Comparison of ENCODE assay signal across 18 cellular contexts in genomic region chrX:45322820-45323219, GRCh38.
A peak's percentile ranks its signal among the peaks of the same experiment; 100 is the strongest.
DNase-seq lines count a peak whose midpoint lies in the region; ATAC-seq and TF ChIP-seq lines count a peak whose summit lies in the region.
"Had no signal": no experiment of that assay in that cellular context is flagged by ENCODE, and none has a peak within 500 bp of the region (broad histone marks: within the 10 kb centered on the region; RNA-seq: fewer than 3 reads in every experiment).

No MANE protein-coding gene starts in this region.

- TF ChIP-seq CTCF in Panc1 (IDR thresholded peaks at IDR 0.05) (no peak), nephron (IDR thresholded peaks at IDR 0.05; ENCODE audit: unreplicated experiment in 3 of 3) (no peak), Calu3 (IDR thresholded peaks at IDR 0.05; ENCODE audit: unreplicated experiment) (no peak), omental fat pad (IDR thresholded peaks at IDR 0.05) (no peak)

- H3K9me3 Mint-ChIP-seq in nephron (peaks cover 7% of the 10 kb centered on the region), Calu3 (ENCODE audit: low read depth, unreplicated experiment) (no peaks in the 10 kb centered on the region)
- H3K9me3 Mint-ChIP-seq: activated CD4-positive, alpha-beta memory T cell treated with anti-CD3 and anti-CD28 coated beads, Interleukin-2, amount 10 ng/mL, durations not matched to agents 7 days and 5 days; activated T-helper 17 cell treated with anti-CD3 and anti-CD28 coated beads, Interleukin-2, amount 50 U/mL, for 72 hours; CD4-positive, alpha-beta T cell had no signal

- peak; percentile 3 for DNase-seq in GM03348 (ENCODE audit: low spot score)
- DNase-seq in Panc1 (ENCODE audit: low read depth, low spot score): peak; percentile 27
- DNase-seq in epithelial cell of prostate (ENCODE audit: low read depth, low spot score): no peak
- DNase-seq in Calu3: no peak
- DNase-seq in effector CD8-positive, alpha-beta T cell (lab: John Stamatoyannopoulos, UW): no peak
- DNase-seq in omental fat pad (ENCODE audit: low spot score): no peak
- DNase-seq in HEK293T (ENCODE audit: extremely low spot score): no peak
- DNase-seq: activated CD4-positive, alpha-beta memory T cell treated with anti-CD3 and anti-CD28 coated beads, Interleukin-2, amount 10 ng/mL, durations not matched to agents 7 days and 5 days; CD4-positive, alpha-beta T cell; right lobe of liver had no signal

- no peaks in the 10 kb centered on the region for H3K4me1 ChIP-seq in Panc1 (ENCODE audit: control insufficient read depth, insufficient read depth, low read length)
- H3K4me1 ChIP-seq: right lobe of liver, SJSA1, vagina had no signal

- no peaks in the 10 kb centered on the region for H3K27me3 ChIP-seq in Panc1 (ENCODE audit: control insufficient read depth, insufficient read depth, low read length)
- H3K27me3 ChIP-seq: hepatocyte, right lobe of liver, SJSA1, vagina had no signal

- no peaks in the 10 kb centered on the region for H3K36me3 ChIP-seq in Panc1 (ENCODE audit: control insufficient read depth, insufficient read depth, low read length)
- H3K36me3 ChIP-seq: right lobe of liver, SJSA1, vagina had no signal

- no peak overlapping the region for H3K4me3 ChIP-seq in Panc1 (ENCODE audit: low read depth in 2 of 2, low read length in 2 of 2)
- H3K4me3 ChIP-seq: hepatocyte, lung, right lobe of liver, SJSA1, vagina had no signal

- POLR2A ChIA-PET in Panc1 (lab: Charles Lee): interaction anchor here (0.6 kb wide), 1 partner anchor 447 kb away, joined by 6 read pairs; no protein-coding TSS in a partner anchor
- POLR2A ChIA-PET in HEK293T (lab: Yijun Ruan, JAX): no interaction called here

- no peaks in the 10 kb centered on the region for H3K9me3 ChIP-seq in Panc1 (ENCODE audit: control insufficient read depth, insufficient read depth, low read depth, low read length)
- H3K9me3 ChIP-seq: right lobe of liver, SJSA1, vagina had no signal

- no TSS peak for BruUV-seq in Panc1 (replicated peaks; lab: Mats Ljungman, UMichigan)
- no TSS peak for BruUV-seq in Calu3 (replicated peaks; lab: Mats Ljungman, UMichigan)

- H3K27me3 Mint-ChIP-seq in nephron (ENCODE audit: low read depth) (no peaks in the 10 kb centered on the region), Calu3 (ENCODE audit: unreplicated experiment) (no peaks in the 10 kb centered on the region)
- H3K27me3 Mint-ChIP-seq: CD4-positive, alpha-beta T cell had no signal

- H3K36me3 Mint-ChIP-seq in nephron (ENCODE audit: low read depth) (no peaks in the 10 kb centered on the region), Calu3 (ENCODE audit: insufficient read depth, unreplicated experiment) (no peaks in the 10 kb centered on the region)

- ATAC-seq in Panc1 (peak; percentile 63; the same call in 1 of the 2 replicates), omental fat pad (ENCODE audit: low FRiP score) (no peak)
- ATAC-seq: activated T-helper 17 cell treated with anti-CD3 and anti-CD28 coated beads, Interleukin-2, amount 50 U/mL, for 72 hours had no signal

- no peak overlapping the region for H3K4me3 Mint-ChIP-seq in nephron
- no peak overlapping the region for H3K4me3 Mint-ChIP-seq in Calu3 (ENCODE audit: low read depth, unreplicated experiment)
- H3K4me3 Mint-ChIP-seq: activated CD4-positive, alpha-beta memory T cell treated with anti-CD3 and anti-CD28 coated beads, Interleukin-2, amount 10 ng/mL, durations not matched to agents 7 days and 5 days; activated T-helper 17 cell treated with anti-CD3 and anti-CD28 coated beads, Interleukin-2, amount 50 U/mL, for 72 hours; CD4-positive, alpha-beta T cell; neural crest cell had no signal

- intact Hi-C loops in Panc1 (cut with micrococcal nuclease; ENCODE audit: unreplicated experiment): loop anchor here (5.0 to 10.0 kb wide), 2 partner anchors 182 to 429 kb away; no protein-coding TSS in a partner anchor
- intact Hi-C loops in Calu3 (cut with micrococcal nuclease; ENCODE audit: unreplicated experiment): loop anchor here (2.0 to 10.0 kb wide), 4 partner anchors 184 to 1082 kb away; no protein-coding TSS in a partner anchor

- H3K27ac Mint-ChIP-seq in nephron (peak overlapping the region in 2 of 3 experiments; percentile 58 to 67), Calu3 (ENCODE audit: unreplicated experiment) (no peak overlapping the region)
- H3K27ac Mint-ChIP-seq: activated CD4-positive, alpha-beta memory T cell treated with anti-CD3 and anti-CD28 coated beads, Interleukin-2, amount 10 ng/mL, durations not matched to agents 7 days and 5 days; activated T-helper 17 cell treated with anti-CD3 and anti-CD28 coated beads, Interleukin-2, amount 50 U/mL, for 72 hours; CD4-positive, alpha-beta T cell had no signal

- CTCF ChIA-PET in Panc1 (lab: Charles Lee) (no interaction called here), Calu3 (lab: Charles Lee) (interaction anchor here (0.7 to 1.9 kb wide), 7 partner anchors 157 to 1086 kb away, joined by 3 to 9 read pairs (median 3); no protein-coding TSS in a partner anchor), HEK293T (lab: Yijun Ruan, JAX) (no interaction called here)

- in situ Hi-C loops in Panc1 (cut with HindIII; ENCODE audit: low pct_unique_long_range_greater_than_20kb, low sequenced_read_pairs): no loop called here

- H3K4me1 Mint-ChIP-seq in nephron (no peaks in the 10 kb centered on the region), Calu3 (ENCODE audit: low read depth, unreplicated experiment) (peaks cover 15% of the 10 kb centered on the region)
- H3K4me1 Mint-ChIP-seq: activated CD4-positive, alpha-beta memory T cell treated with anti-CD3 and anti-CD28 coated beads, Interleukin-2, amount 10 ng/mL, durations not matched to agents 7 days and 5 days; activated T-helper 17 cell treated with anti-CD3 and anti-CD28 coated beads, Interleukin-2, amount 50 U/mL, for 72 hours; neural crest cell had no signal

- H3K27ac ChIP-seq in Panc1 (ENCODE audit: low read length): no peak overlapping the region
- H3K27ac ChIP-seq in epithelial cell of prostate: peak overlapping the region; percentile 64
- H3K27ac ChIP-seq: hepatocyte, HL-60, right lobe of liver, SJSA1, vagina had no signal

TF ChIP-seq in HEK293T, 16 proteins besides CTCF, POLR2A, EP300 and RAD21:
- TF ChIP-seq ARNT (IDR thresholded peaks at IDR 0.05) (no peak), FOXM1 (IDR thresholded peaks at IDR 0.05; ENCODE audit: borderline replicate concordance) (no peak), ELF4 (IDR thresholded peaks at IDR 0.05) (no peak)
TF ChIP-seq in HEK293T: peak in this region for 0.

Comparison
In these comparisons a context has a peak if more than half of its experiments do, and no peak if none do; other contexts are left out.
1. DNase-seq: peak in GM03348 (single experiment) and Panc1 (single experiment); none in epithelial cell of prostate (single experiment), Calu3 (single experiment), effector CD8-positive, alpha-beta T cell (single experiment), omental fat pad (single experiment) and HEK293T (single experiment).